In the genomic region with DNA sequence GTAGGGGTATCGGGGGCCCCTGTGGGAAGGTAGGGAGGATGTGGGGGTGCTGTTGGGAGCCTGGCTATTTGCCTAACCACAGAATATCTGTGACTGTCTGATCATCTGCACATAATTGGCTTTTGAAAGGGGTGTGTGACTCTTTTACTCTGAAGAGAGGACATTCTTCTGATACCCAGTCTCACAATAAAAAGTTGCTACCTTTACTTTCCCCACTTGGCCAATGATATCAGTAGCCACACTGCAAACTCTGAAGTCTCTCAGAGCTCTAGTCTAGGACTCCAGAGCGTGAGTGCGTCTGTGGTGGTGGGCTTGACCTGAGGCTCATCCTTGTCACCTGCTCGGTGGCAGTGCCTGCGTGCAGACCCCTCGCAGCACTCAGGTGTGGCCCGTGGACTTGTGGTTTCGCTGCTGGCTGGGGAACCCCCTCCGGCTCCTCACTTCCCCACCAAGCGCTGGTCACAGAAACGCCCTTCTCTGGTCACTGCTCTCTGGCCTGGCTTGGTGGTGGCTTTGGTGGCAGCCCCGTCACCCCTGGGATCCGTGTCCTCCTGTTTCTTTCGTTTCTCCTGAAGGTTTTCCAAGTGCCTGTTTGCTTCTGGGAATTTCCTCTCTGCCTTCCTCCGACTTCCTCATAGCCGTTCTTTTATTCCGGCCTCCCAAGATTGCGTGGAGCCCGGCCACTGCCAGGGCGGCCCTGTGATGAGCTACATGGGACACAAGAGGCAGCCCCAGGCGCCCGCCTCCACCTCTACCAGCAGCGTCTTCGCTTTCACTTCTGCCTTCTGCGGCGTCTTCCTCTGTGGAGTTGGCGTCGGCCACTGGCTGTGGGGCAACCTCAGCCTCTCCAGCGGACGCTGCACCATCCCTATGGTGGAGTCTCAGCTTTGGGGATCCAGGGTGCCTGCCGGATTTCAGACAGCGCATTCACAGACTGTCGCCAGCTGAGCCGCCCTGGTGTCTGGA, we compare ENCODE assay signal across 1 cellular context.
TF ChIP-seq lines count a peak whose summit lies in the region.

No MANE protein-coding gene starts in this region.

TF ChIP-seq in GM12878, 131 proteins besides CTCF, POLR2A, EP300 and RAD21 (continues in another document):
- TF ChIP-seq, protein P1, sequence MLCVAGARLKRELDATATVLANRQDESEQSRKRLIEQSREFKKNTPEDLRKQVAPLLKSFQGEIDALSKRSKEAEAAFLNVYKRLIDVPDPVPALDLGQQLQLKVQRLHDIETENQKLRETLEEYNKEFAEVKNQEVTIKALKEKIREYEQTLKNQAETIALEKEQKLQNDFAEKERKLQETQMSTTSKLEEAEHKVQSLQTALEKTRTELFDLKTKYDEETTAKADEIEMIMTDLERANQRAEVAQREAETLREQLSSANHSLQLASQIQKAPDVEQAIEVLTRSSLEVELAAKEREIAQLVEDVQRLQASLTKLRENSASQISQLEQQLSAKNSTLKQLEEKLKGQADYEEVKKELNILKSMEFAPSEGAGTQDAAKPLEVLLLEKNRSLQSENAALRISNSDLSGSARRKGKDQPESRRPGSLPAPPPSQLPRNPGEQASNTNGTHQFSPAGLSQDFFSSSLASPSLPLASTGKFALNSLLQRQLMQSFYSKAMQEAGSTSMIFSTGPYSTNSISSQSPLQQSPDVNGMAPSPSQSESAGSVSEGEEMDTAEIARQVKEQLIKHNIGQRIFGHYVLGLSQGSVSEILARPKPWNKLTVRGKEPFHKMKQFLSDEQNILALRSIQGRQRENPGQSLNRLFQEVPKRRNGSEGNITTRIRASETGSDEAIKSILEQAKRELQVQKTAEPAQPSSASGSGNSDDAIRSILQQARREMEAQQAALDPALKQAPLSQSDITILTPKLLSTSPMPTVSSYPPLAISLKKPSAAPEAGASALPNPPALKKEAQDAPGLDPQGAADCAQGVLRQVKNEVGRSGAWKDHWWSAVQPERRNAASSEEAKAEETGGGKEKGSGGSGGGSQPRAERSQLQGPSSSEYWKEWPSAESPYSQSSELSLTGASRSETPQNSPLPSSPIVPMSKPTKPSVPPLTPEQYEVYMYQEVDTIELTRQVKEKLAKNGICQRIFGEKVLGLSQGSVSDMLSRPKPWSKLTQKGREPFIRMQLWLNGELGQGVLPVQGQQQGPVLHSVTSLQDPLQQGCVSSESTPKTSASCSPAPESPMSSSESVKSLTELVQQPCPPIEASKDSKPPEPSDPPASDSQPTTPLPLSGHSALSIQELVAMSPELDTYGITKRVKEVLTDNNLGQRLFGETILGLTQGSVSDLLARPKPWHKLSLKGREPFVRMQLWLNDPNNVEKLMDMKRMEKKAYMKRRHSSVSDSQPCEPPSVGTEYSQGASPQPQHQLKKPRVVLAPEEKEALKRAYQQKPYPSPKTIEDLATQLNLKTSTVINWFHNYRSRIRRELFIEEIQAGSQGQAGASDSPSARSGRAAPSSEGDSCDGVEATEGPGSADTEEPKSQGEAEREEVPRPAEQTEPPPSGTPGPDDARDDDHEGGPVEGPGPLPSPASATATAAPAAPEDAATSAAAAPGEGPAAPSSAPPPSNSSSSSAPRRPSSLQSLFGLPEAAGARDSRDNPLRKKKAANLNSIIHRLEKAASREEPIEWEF (IDR thresholded peaks at IDR 0.05; ENCODE audit: insufficient replicate concordance, low read depth, low read length): no peak
- TF ChIP-seq, protein P2, sequence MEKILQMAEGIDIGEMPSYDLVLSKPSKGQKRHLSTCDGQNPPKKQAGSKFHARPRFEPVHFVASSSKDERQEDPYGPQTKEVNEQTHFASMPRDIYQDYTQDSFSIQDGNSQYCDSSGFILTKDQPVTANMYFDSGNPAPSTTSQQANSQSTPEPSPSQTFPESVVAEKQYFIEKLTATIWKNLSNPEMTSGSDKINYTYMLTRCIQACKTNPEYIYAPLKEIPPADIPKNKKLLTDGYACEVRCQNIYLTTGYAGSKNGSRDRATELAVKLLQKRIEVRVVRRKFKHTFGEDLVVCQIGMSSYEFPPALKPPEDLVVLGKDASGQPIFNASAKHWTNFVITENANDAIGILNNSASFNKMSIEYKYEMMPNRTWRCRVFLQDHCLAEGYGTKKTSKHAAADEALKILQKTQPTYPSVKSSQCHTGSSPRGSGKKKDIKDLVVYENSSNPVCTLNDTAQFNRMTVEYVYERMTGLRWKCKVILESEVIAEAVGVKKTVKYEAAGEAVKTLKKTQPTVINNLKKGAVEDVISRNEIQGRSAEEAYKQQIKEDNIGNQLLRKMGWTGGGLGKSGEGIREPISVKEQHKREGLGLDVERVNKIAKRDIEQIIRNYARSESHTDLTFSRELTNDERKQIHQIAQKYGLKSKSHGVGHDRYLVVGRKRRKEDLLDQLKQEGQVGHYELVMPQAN (conservative IDR thresholded peaks at IDR 0.05): no peak
- TF ChIP-seq ZNF207 (IDR thresholded peaks at IDR 0.05; ENCODE audit: borderline replicate concordance) (no peak), WRNIP1 (IDR thresholded peaks at IDR 0.05; ENCODE audit: borderline replicate concordance, low read depth, low read length) (no peak), HDAC6 (IDR thresholded peaks at IDR 0.05; ENCODE audit: unreplicated experiment) (no peak), KLF5 (IDR thresholded peaks at IDR 0.05; ENCODE audit: partially characterized antibody) (no peak), SUPT20H (IDR thresholded peaks at IDR 0.05; ENCODE audit: borderline replicate concordance, control insufficient read depth, low read depth, low read length) (no peak), NR2C2 (IDR thresholded peaks at IDR 0.05; ENCODE audit: borderline replicate concordance, control insufficient read depth, insufficient read length, low read depth) (no peak), POU2F2 (IDR thresholded peaks at IDR 0.05; ENCODE audit: borderline replicate concordance, low read depth, low read length) (no peak), RAD51 (IDR thresholded peaks at IDR 0.05) (no peak), SMAD1 (IDR thresholded peaks at IDR 0.05; ENCODE audit: low read depth, partially characterized antibody) (no peak), ZBED1 (IDR thresholded peaks at IDR 0.05; ENCODE audit: borderline replicate concordance) (no peak), KAT2A (conservative IDR thresholded peaks at IDR 0.05; ENCODE audit: control insufficient read depth, low read depth, low read length) (no peak), ZNF384 (IDR thresholded peaks at IDR 0.05; ENCODE audit: borderline replicate concordance, low read depth, low read length) (no peak), STAT3 (IDR thresholded peaks at IDR 0.05; ENCODE audit: low read depth, low read length) (no peak), MTA2 (IDR thresholded peaks at IDR 0.05; ENCODE audit: low read depth) (peak; percentile 72), ZNF217 (IDR thresholded peaks at IDR 0.05) (no peak), ESRRA (IDR thresholded peaks at IDR 0.05; ENCODE audit: low read length) (no peak), MTA3 (IDR thresholded peaks at IDR 0.05; ENCODE audit: borderline replicate concordance, low read length) (no peak), NR2C1 (IDR thresholded peaks at IDR 0.05) (no peak), TCF7 (IDR thresholded peaks at IDR 0.05; ENCODE audit: borderline replicate concordance) (no peak), CBX3 (IDR thresholded peaks at IDR 0.05; ENCODE audit: borderline replicate concordance, low read depth) (no peak), SREBF2 (IDR thresholded peaks at IDR 0.05; ENCODE audit: low read length) (no peak), BRCA1 (IDR thresholded peaks at IDR 0.05; ENCODE audit: low read depth, low read length) (no peak), ETV6 (conservative IDR thresholded peaks at IDR 0.05 in 1 of 2, IDR thresholded peaks at IDR 0.05 in 1 of 2; ENCODE audit: borderline replicate concordance in 1 of 2, low read depth in 1 of 2) (no peak), FOXK2 (IDR thresholded peaks at IDR 0.05) (no peak), POLR2AphosphoS5 (IDR thresholded peaks at IDR 0.05; ENCODE audit: low read length) (no peak), MYC (IDR thresholded peaks at IDR 0.05; ENCODE audit: insufficient read depth, insufficient read length, insufficient replicate concordance, low read length, severe bottlenecking) (no peak), SIN3A (IDR thresholded peaks at IDR 0.05; ENCODE audit: low read depth, low read length) (0 out of 2 replicates have a peak, but pooled peaks have one; percentile 47), CHD2 (IDR thresholded peaks at IDR 0.05; ENCODE audit: borderline replicate concordance, low read depth, low read length) (no peak), NRF1 (conservative IDR thresholded peaks at IDR 0.05; ENCODE audit: low read depth, low read length) (no peak), CBX5 (IDR thresholded peaks at IDR 0.05; ENCODE audit: low read depth) (no peak), NFYA (IDR thresholded peaks at IDR 0.05; ENCODE audit: borderline replicate concordance, low read depth, low read length) (no peak), GABPA (IDR thresholded peaks at IDR 0.05; ENCODE audit: low read depth) (no peak), CHD4 (IDR thresholded peaks at IDR 0.05) (no peak), NFXL1 (IDR thresholded peaks at IDR 0.05; ENCODE audit: borderline replicate concordance) (no peak), SP1 (IDR thresholded peaks at IDR 0.05; ENCODE audit: low read depth, low read length) (no peak), JUND (IDR thresholded peaks at IDR 0.05; ENCODE audit: low read depth, low read length) (no peak)
- TF ChIP-seq, protein P3, sequence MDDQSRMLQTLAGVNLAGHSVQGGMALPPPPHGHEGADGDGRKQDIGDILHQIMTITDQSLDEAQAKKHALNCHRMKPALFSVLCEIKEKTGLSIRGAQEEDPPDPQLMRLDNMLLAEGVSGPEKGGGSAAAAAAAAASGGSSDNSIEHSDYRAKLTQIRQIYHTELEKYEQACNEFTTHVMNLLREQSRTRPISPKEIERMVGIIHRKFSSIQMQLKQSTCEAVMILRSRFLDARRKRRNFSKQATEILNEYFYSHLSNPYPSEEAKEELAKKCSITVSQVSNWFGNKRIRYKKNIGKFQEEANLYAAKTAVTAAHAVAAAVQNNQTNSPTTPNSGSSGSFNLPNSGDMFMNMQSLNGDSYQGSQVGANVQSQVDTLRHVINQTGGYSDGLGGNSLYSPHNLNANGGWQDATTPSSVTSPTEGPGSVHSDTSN (IDR thresholded peaks at IDR 0.05; ENCODE audit: insufficient replicate concordance, low read depth, low read length): no peak
- TF ChIP-seq, protein P4, sequence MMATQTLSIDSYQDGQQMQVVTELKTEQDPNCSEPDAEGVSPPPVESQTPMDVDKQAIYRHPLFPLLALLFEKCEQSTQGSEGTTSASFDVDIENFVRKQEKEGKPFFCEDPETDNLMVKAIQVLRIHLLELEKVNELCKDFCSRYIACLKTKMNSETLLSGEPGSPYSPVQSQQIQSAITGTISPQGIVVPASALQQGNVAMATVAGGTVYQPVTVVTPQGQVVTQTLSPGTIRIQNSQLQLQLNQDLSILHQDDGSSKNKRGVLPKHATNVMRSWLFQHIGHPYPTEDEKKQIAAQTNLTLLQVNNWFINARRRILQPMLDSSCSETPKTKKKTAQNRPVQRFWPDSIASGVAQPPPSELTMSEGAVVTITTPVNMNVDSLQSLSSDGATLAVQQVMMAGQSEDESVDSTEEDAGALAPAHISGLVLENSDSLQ (IDR thresholded peaks at IDR 0.05): 0 out of 2 replicates have a peak, but pooled peaks have one; percentile 33
- TF ChIP-seq, protein P5, sequence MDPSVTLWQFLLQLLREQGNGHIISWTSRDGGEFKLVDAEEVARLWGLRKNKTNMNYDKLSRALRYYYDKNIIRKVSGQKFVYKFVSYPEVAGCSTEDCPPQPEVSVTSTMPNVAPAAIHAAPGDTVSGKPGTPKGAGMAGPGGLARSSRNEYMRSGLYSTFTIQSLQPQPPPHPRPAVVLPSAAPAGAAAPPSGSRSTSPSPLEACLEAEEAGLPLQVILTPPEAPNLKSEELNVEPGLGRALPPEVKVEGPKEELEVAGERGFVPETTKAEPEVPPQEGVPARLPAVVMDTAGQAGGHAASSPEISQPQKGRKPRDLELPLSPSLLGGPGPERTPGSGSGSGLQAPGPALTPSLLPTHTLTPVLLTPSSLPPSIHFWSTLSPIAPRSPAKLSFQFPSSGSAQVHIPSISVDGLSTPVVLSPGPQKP (IDR thresholded peaks at IDR 0.05; ENCODE audit: low read depth, low read length): no peak
- TF ChIP-seq, protein P6, sequence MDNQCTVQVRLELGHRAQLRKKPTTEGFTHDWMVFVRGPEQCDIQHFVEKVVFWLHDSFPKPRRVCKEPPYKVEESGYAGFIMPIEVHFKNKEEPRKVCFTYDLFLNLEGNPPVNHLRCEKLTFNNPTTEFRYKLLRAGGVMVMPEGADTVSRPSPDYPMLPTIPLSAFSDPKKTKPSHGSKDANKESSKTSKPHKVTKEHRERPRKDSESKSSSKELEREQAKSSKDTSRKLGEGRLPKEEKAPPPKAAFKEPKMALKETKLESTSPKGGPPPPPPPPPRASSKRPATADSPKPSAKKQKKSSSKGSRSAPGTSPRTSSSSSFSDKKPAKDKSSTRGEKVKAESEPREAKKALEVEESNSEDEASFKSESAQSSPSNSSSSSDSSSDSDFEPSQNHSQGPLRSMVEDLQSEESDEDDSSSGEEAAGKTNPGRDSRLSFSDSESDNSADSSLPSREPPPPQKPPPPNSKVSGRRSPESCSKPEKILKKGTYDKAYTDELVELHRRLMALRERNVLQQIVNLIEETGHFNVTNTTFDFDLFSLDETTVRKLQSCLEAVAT (IDR thresholded peaks at IDR 0.05): peak; percentile 76
- TF ChIP-seq, protein P7, sequence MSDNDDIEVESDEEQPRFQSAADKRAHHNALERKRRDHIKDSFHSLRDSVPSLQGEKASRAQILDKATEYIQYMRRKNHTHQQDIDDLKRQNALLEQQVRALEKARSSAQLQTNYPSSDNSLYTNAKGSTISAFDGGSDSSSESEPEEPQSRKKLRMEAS (IDR thresholded peaks at IDR 0.05; ENCODE audit: low read depth, low read length): no peak
- TF ChIP-seq, protein P8, sequence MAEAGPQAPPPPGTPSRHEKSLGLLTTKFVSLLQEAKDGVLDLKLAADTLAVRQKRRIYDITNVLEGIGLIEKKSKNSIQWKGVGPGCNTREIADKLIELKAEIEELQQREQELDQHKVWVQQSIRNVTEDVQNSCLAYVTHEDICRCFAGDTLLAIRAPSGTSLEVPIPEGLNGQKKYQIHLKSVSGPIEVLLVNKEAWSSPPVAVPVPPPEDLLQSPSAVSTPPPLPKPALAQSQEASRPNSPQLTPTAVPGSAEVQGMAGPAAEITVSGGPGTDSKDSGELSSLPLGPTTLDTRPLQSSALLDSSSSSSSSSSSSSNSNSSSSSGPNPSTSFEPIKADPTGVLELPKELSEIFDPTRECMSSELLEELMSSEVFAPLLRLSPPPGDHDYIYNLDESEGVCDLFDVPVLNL (IDR thresholded peaks at IDR 0.05; ENCODE audit: low read depth, low read length): no peak
- TF ChIP-seq, protein P9, sequence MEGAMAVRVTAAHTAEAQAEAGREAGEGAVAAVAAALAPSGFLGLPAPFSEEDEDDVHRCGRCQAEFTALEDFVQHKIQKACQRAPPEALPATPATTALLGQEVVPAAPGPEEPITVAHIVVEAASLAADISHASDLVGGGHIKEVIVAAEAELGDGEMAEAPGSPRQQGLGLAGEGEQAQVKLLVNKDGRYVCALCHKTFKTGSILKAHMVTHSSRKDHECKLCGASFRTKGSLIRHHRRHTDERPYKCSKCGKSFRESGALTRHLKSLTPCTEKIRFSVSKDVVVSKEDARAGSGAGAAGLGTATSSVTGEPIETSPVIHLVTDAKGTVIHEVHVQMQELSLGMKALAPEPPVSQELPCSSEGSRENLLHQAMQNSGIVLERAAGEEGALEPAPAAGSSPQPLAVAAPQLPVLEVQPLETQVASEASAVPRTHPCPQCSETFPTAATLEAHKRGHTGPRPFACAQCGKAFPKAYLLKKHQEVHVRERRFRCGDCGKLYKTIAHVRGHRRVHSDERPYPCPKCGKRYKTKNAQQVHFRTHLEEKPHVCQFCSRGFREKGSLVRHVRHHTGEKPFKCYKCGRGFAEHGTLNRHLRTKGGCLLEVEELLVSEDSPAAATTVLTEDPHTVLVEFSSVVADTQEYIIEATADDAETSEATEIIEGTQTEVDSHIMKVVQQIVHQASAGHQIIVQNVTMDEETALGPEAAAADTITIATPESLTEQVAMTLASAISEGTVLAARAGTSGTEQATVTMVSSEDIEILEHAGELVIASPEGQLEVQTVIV (IDR thresholded peaks at IDR 0.05; ENCODE audit: borderline replicate concordance, partially characterized antibody): no peak
